In the genomic region with DNA sequence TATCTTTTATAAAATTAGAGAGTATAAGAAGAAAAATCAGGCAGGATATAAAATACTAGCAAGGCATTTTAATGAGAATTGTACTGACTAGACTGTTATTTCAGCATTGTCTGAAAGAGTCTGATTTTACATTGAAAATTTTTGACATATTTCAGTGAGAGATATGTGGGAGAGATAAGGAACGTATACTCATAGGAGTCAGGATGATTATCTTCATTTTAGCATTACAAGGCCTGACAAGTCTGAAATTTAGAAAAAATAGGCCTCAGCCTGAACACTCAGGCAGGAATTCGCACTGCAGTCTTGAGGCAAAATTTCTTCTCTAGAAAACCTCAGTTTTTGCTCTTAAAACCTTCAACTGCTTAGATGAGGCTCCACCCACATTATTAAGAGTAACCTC, we compare ENCODE assay signal across 26 cellular contexts.
"Had no signal": no experiment of that assay in that cellular context is flagged by ENCODE, and none has a peak within 500 bp of the region (broad histone marks: within the 10 kb centered on the region; RNA-seq: fewer than 3 reads in every experiment).

No MANE protein-coding gene starts in this region.

- H3K9me3 ChIP-seq: ascending aorta, SJSA1 had no signal

- H3K27me3 ChIP-seq: ascending aorta, cardiac muscle cell, SJSA1 had no signal

- H3K27ac ChIP-seq: ascending aorta, cardiac muscle cell, SJSA1, VCaP had no signal

- DNase-seq: activated CD4-positive, alpha-beta T cell treated with anti-CD3 and anti-CD28 coated beads for 4 hours; activated CD8-positive, alpha-beta memory T cell treated with anti-CD3 and anti-CD28 coated beads, Interleukin-2, amount 50 U/mL, for 4 hours; activated CD8-positive, alpha-beta T cell treated with anti-CD3 and anti-CD28 coated beads for 36 hours; activated gamma-delta T cell treated with Interleukin-2 at 50 U/mL for 16 hours; activated naive CD4-positive, alpha-beta T cell treated with anti-CD3 and anti-CD28 coated beads, Interleukin-2, amount 10 ng/mL, durations not matched to agents 7 days and 5 days; activated naive CD8-positive, alpha-beta T cell treated with anti-CD3 and anti-CD28 coated beads, Interleukin-2, amount 10 ng/mL, durations not matched to agents 7 days and 5 days; activated T-cell treated with anti-CD3 and anti-CD28 coated beads, Interleukin-2, amount 50 U/mL, for 72 hours; amniotic stem cell; Karpas-422; NCI-H1105 treated with DMSO at 0.1 percent for 48 hours; NCI-H1436 treated with DMSO at 0.1 percent for 48 hours; NCI-H187; NCI-H2081 treated with DMSO at 0.1 percent for 48 hours; NCI-H446; NCI-H524; PC-3; SHP77; T-helper 2 cell; T1000 had no signal

- H3K9me3 Mint-ChIP-seq: activated naive CD8-positive, alpha-beta T cell treated with anti-CD3 and anti-CD28 coated beads, Interleukin-2, amount 10 ng/mL, durations not matched to agents 7 days and 5 days; brain had no signal

- H3K4me1 Mint-ChIP-seq: activated naive CD4-positive, alpha-beta T cell treated with anti-CD3 and anti-CD28 coated beads, Interleukin-2, amount 10 ng/mL, durations not matched to agents 7 days and 5 days; activated naive CD8-positive, alpha-beta T cell treated with anti-CD3 and anti-CD28 coated beads, Interleukin-2, amount 10 ng/mL, durations not matched to agents 7 days and 5 days; brain had no signal

- H3K36me3 ChIP-seq: ascending aorta, cardiac muscle cell, SJSA1 had no signal

- ATAC-seq: activated CD8-positive, alpha-beta T cell treated with anti-CD3 and anti-CD28 coated beads for 36 hours; activated T-cell treated with anti-CD3 and anti-CD28 coated beads, Interleukin-2, amount 50 U/mL, for 72 hours; K562; PC-3 had no signal

- H3K4me3 Mint-ChIP-seq: activated CD8-positive, alpha-beta T cell treated with anti-CD3 and anti-CD28 coated beads for 36 hours; activated naive CD4-positive, alpha-beta T cell treated with anti-CD3 and anti-CD28 coated beads, Interleukin-2, amount 10 ng/mL, durations not matched to agents 7 days and 5 days; activated naive CD8-positive, alpha-beta T cell treated with anti-CD3 and anti-CD28 coated beads, Interleukin-2, amount 10 ng/mL, durations not matched to agents 7 days and 5 days; activated T-cell treated with anti-CD3 and anti-CD28 coated beads, Interleukin-2, amount 50 U/mL, for 72 hours; brain had no signal

- H3K4me3 ChIP-seq: ascending aorta, cardiac muscle cell, K562, SJSA1 had no signal

- H3K27ac Mint-ChIP-seq: activated CD8-positive, alpha-beta T cell treated with anti-CD3 and anti-CD28 coated beads for 36 hours; activated naive CD4-positive, alpha-beta T cell treated with anti-CD3 and anti-CD28 coated beads, Interleukin-2, amount 10 ng/mL, durations not matched to agents 7 days and 5 days; activated naive CD8-positive, alpha-beta T cell treated with anti-CD3 and anti-CD28 coated beads, Interleukin-2, amount 10 ng/mL, durations not matched to agents 7 days and 5 days; activated T-cell treated with anti-CD3 and anti-CD28 coated beads, Interleukin-2, amount 50 U/mL, for 72 hours; activated T-helper 2 cell treated with anti-CD3 and anti-CD28 coated beads, Interferon-gamma antibody, Interleukin-2, Interleukin-4, amounts not matched to agents 10 μg/mL and 5 μg/mL and 100 μg/mL, durations not matched to agents 14 hours and 24 hours and 36 hours; brain had no signal

- H3K4me1 ChIP-seq: ascending aorta, SJSA1 had no signal

- H3K27me3 Mint-ChIP-seq: activated CD8-positive, alpha-beta T cell treated with anti-CD3 and anti-CD28 coated beads for 36 hours; activated naive CD4-positive, alpha-beta T cell treated with anti-CD3 and anti-CD28 coated beads, Interleukin-2, amount 10 ng/mL, durations not matched to agents 7 days and 5 days; activated naive CD8-positive, alpha-beta T cell treated with anti-CD3 and anti-CD28 coated beads, Interleukin-2, amount 10 ng/mL, durations not matched to agents 7 days and 5 days; brain had no signal

- H3K36me3 Mint-ChIP-seq: activated naive CD4-positive, alpha-beta T cell treated with anti-CD3 and anti-CD28 coated beads, Interleukin-2, amount 10 ng/mL, durations not matched to agents 7 days and 5 days; activated naive CD8-positive, alpha-beta T cell treated with anti-CD3 and anti-CD28 coated beads, Interleukin-2, amount 10 ng/mL, durations not matched to agents 7 days and 5 days; brain had no signal
